ENCODE assay signal across 18 cellular contexts in the genomic region with DNA sequence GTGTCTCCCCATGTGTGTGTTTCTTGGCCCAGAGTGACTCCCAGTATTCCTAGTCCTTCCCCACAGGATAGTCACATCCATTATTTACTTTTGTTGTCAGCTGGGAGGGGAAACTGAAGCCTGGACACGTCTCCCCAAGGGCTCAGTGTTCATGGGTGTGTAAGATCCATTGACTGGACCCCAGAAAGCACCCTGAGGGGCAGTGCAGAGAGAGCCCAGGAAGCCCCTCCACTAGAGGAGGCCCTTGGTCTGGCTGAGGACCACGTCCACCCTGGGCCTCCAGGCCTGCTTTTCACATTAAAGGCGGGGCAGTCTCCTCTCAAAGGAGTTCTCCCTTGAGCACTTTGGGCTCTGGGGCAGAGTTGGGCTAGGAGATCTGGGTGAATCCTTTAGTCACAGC. TPM values are rescaled to one million over a fixed set of nuclear protein-coding genes. Genes with fewer than 3 reads are reported as not detected.
DNase-seq lines count a peak whose midpoint lies in the region; ATAC-seq and TF ChIP-seq lines count a peak whose summit lies in the region.
"Had no signal": no experiment of that assay in that cellular context is flagged by ENCODE, and none has a peak within 500 bp of the region (broad histone marks: within the 10 kb centered on the region; RNA-seq: fewer than 3 reads in every experiment).

No MANE protein-coding gene starts in this region.

- H3K27ac Mint-ChIP-seq in activated naive CD8-positive, alpha-beta T cell = peak overlapping the region; percentile 16
- H3K27ac Mint-ChIP-seq in activated naive CD8-positive, alpha-beta T cell treated with anti-CD3 and anti-CD28 coated beads for 36 hours = no peak overlapping the region
- peak overlapping the region; percentile 88 to 89 for H3K27ac Mint-ChIP-seq in T-cell
- H3K27ac Mint-ChIP-seq in naive thymus-derived CD8-positive, alpha-beta T cell = peak overlapping the region; percentile 32 to 95 (median 80)
- H3K27ac Mint-ChIP-seq: CD14-positive monocyte had no signal

- peaks cover 2% of the 10 kb centered on the region for H3K36me3 Mint-ChIP-seq in activated naive CD8-positive, alpha-beta T cell
- H3K36me3 Mint-ChIP-seq in activated naive CD8-positive, alpha-beta T cell treated with anti-CD3 and anti-CD28 coated beads for 36 hours = peaks cover 12% of the 10 kb centered on the region
- H3K36me3 Mint-ChIP-seq in T-cell = peaks cover 25% of the 10 kb centered on the region
- H3K36me3 Mint-ChIP-seq in naive thymus-derived CD8-positive, alpha-beta T cell = peaks cover 0 to 38% (median 5%) of the 10 kb centered on the region in 3 donors

- peaks cover 42% of the 10 kb centered on the region for H3K4me1 Mint-ChIP-seq in activated naive CD8-positive, alpha-beta T cell (ENCODE audit: low read depth)
- H3K4me1 Mint-ChIP-seq in activated naive CD8-positive, alpha-beta T cell treated with anti-CD3 and anti-CD28 coated beads for 36 hours = peaks cover 30% of the 10 kb centered on the region
- peaks cover 40 to 50% (median 41%) of the 10 kb centered on the region in 3 donors for H3K4me1 Mint-ChIP-seq in T-cell
- peaks cover 26 to 48% (median 43%) of the 10 kb centered on the region in 4 donors for H3K4me1 Mint-ChIP-seq in naive thymus-derived CD8-positive, alpha-beta T cell

- H2AFZ ChIP-seq in DND-41 (ENCODE audit: low read depth, low read length) = no peak overlapping the region

- no peaks in the 10 kb centered on the region for H3K9me3 ChIP-seq in DND-41 (ENCODE audit: insufficient read depth, low read length, severe bottlenecking)

- no peaks in the 10 kb centered on the region for H3K27me3 ChIP-seq in DND-41 (ENCODE audit: insufficient read depth, low read length, poor library complexity)
- H3K27me3 ChIP-seq: SJSA1 had no signal

- H3K27ac ChIP-seq in DND-41 (ENCODE audit: low read length) = peak overlapping the region; percentile 69; the same call in 1 of the 2 replicates
- H3K27ac ChIP-seq: SJSA1 had no signal

- H3K36me3 ChIP-seq in DND-41 (ENCODE audit: insufficient read depth, low read length) = 0 out of 2 replicates have a peak, but pooled peaks cover 4% of the 10 kb centered on the region

- no peaks in the 10 kb centered on the region for H4K20me1 ChIP-seq in DND-41 (ENCODE audit: insufficient read depth, low read length)

- TF ChIP-seq CTCF in DND-41 (IDR thresholded peaks at IDR 0.05; ENCODE audit: borderline replicate concordance, extremely low read depth, low read length, poor library complexity, severe bottlenecking) = no peak

- POLR2A ChIA-PET in T-cell (lab: Charles Lee) = no interaction called here
- POLR2A ChIA-PET in naive thymus-derived CD8-positive, alpha-beta T cell (lab: Charles Lee) = interaction anchor here (1.4 to 3.9 kb wide), 3 partner anchors 21 to 139 kb away, joined by 3 to 75 read pairs (median 7); a partner anchor contains a TSS

- no peak overlapping the region for H3K4me3 ChIP-seq in DND-41 (ENCODE audit: low read depth in 1 of 2, low read length in 2 of 2)
- H3K4me3 ChIP-seq: SJSA1 had no signal

- H3K4me1 ChIP-seq in DND-41 (ENCODE audit: insufficient read depth, low read length) = peaks cover 26% of the 10 kb centered on the region

- no peak overlapping the region for H3K9ac ChIP-seq in DND-41 (ENCODE audit: low read depth, low read length)

- ATAC-seq in DND-41 (ENCODE audit: insufficient read depth, low read depth) = no peak
- ATAC-seq in T-cell (replicated peaks in 1 of 4) = no peak
- no peak for ATAC-seq in naive thymus-derived CD8-positive, alpha-beta T cell
- ATAC-seq in HG02884 (IDR thresholded peaks at IDR 0.05; ENCODE audit: unreplicated experiment) = no peak

- H3K27me3 Mint-ChIP-seq in activated naive CD8-positive, alpha-beta T cell = no peaks in the 10 kb centered on the region
- no peaks in the 10 kb centered on the region for H3K27me3 Mint-ChIP-seq in activated naive CD8-positive, alpha-beta T cell treated with anti-CD3 and anti-CD28 coated beads for 36 hours
- H3K27me3 Mint-ChIP-seq in T-cell = no peaks in the 10 kb centered on the region
- H3K27me3 Mint-ChIP-seq in naive thymus-derived CD8-positive, alpha-beta T cell = no peaks in the 10 kb centered on the region

- no peaks in the 10 kb centered on the region for H3K79me2 ChIP-seq in DND-41 (ENCODE audit: insufficient read depth, low read length)

- no peaks in the 10 kb centered on the region for H3K9me3 Mint-ChIP-seq in activated naive CD8-positive, alpha-beta T cell (ENCODE audit: low read depth)
- no peaks in the 10 kb centered on the region for H3K9me3 Mint-ChIP-seq in activated naive CD8-positive, alpha-beta T cell treated with anti-CD3 and anti-CD28 coated beads for 36 hours
- H3K9me3 Mint-ChIP-seq in T-cell = no peaks in the 10 kb centered on the region
- H3K9me3 Mint-ChIP-seq in naive thymus-derived CD8-positive, alpha-beta T cell = no peaks in the 10 kb centered on the region

- CTCF ChIA-PET in T-cell (lab: Charles Lee) = interaction anchor here in 1 of 2 donors (2.2 kb wide), 1 partner anchor 21 kb away, joined by 65 read pairs; a partner anchor contains a TSS

- H3K4me3 Mint-ChIP-seq in activated naive CD8-positive, alpha-beta T cell = no peak overlapping the region
- H3K4me3 Mint-ChIP-seq in activated naive CD8-positive, alpha-beta T cell treated with anti-CD3 and anti-CD28 coated beads for 36 hours = no peak overlapping the region
- H3K4me3 Mint-ChIP-seq in T-cell = no peak overlapping the region
- no peak overlapping the region for H3K4me3 Mint-ChIP-seq in naive thymus-derived CD8-positive, alpha-beta T cell
- H3K4me3 Mint-ChIP-seq: CD14-positive monocyte had no signal

- H3K4me2 ChIP-seq in DND-41 (ENCODE audit: insufficient read depth, low read length) = no peak overlapping the region

- no peak for DNase-seq in activated naive CD8-positive, alpha-beta T cell treated with anti-CD3 and anti-CD28 coated beads for 36 hours
- DNase-seq in DND-41 (no peak), T-cell (no peak), DMS153 treated with DMSO at 0.1 percent for 48 hours (lab: John Stamatoyannopoulos, UW; ENCODE audit: unreplicated experiment) (no peak)
- DNase-seq in naive thymus-derived CD8-positive, alpha-beta T cell = peak in 1 of 10 donors; percentile 50
- DNase-seq: ACHN; AML-193; GF-D8; NCI-H1048; NCI-H1436 treated with DMSO at 0.1 percent for 48 hours; NCI-H2029 treated with DMSO at 0.1 percent for 48 hours; NCI-H2171 treated with DMSO at 0.1 percent for 48 hours; NCI-H446 treated with DMSO at 0.1 percent for 48 hours; NK-92 treated with Interleukin-12 subunit alpha and Interleukin-12 subunit beta, amount 100 ng/mL, for 24 hours had no signal

RNA-seq across cellular contexts. Expression of a gene that starts 21.3 kb away (rescaled TPM):
- 10 to 100 TPM; 14.4 to 16.2 TPM for total RNA-seq in activated naive CD8-positive, alpha-beta T cell treated with anti-CD3 and anti-CD28 coated beads for 36 hours
- 10 to 100 TPM; 31.1 to 49.4 (median 46.6) TPM for total RNA-seq in T-cell
- total RNA-seq in naive thymus-derived CD8-positive, alpha-beta T cell = 10 to 100 TPM; 45.2 to 46.0 TPM
- 1 to 10 TPM; 3.6 to 9.0 (median 6.3) TPM for polyA plus RNA-seq in naive thymus-derived CD8-positive, alpha-beta T cell

RNA-seq across cellular contexts. Expression of a gene that starts 43.9 kb away (rescaled TPM):
- total RNA-seq in activated naive CD8-positive, alpha-beta T cell treated with anti-CD3 and anti-CD28 coated beads for 36 hours = 10 to 100 TPM; 12.5 to 14.6 TPM
- total RNA-seq in T-cell = 10 to 100 TPM; 14.1 to 21.7 (median 19.6) TPM
- total RNA-seq in naive thymus-derived CD8-positive, alpha-beta T cell = 10 to 100 TPM; 19.2 to 19.7 TPM
- 1 to 10 TPM; 2.9 to 8.6 (median 3.7) TPM for polyA plus RNA-seq in naive thymus-derived CD8-positive, alpha-beta T cell
